38 cellular contexts compared by ENCODE assay signal in the genomic region with DNA sequence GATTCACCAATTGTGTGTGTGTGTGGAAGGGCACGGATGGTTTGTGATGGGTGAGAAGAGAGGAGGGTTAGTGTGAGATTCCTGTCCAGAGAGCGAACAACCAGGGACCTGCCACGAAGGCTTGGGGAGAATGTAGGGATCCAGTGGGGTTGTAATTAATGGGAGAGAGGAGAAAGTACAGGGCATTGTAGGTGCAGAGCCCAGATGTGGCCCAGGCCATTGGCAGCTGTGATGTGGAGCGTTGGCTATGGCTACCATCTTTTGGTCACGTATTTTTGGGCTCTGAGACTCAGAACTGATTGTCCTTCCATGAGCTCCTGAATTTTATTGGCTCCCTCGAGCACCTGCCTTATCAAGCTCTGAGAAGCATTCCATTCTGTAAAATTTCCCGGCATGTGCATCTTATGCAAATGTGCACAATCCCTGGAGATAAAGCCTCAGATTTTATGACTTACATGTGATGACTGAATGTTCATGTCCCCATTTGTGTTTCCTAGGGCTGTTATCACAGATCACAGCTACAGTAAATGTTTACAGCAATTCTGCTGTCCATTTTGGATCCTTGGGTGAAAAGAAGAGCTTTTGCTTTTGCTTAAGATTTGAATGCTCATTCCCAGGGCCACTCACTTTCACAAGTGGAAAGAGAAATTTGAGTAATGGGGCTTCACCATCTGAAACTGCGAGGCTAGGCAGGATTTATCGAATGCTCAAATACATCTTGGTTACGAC. TPM values are rescaled to one million over a fixed set of nuclear protein-coding genes. Genes with fewer than 3 reads are reported as not detected.
"Had no signal": no experiment of that assay in that cellular context is flagged by ENCODE, and none has a peak within 500 bp of the region (broad histone marks: within the 10 kb centered on the region; RNA-seq: fewer than 3 reads in every experiment).

No MANE protein-coding gene starts in this region.

- H3K36me3 ChIP-seq: brain microvascular endothelial cell, SJCRH30, WERI-Rb-1 had no signal

- H3K4me1 ChIP-seq: SJCRH30 had no signal

- DNase-seq: activated CD4-positive, alpha-beta memory T cell treated with anti-CD3 and anti-CD28 coated beads, Interleukin-2, amount 10 ng/mL, durations not matched to agents 7 days and 5 days; activated CD4-positive, alpha-beta T cell treated with anti-CD3 and anti-CD28 coated beads for 1 hour; activated CD4-positive, alpha-beta T cell treated with anti-CD3 and anti-CD28 coated beads for 48 hours; activated CD4-positive, CD25-positive, alpha-beta regulatory T cell; activated effector memory CD4-positive, alpha-beta T cell treated with anti-CD3 and anti-CD28 coated beads, Interleukin-2, amount 50 U/mL, for 16 hours; activated naive CD4-positive, alpha-beta T cell; activated naive CD4-positive, alpha-beta T cell treated with anti-CD3 and anti-CD28 coated beads, Interleukin-2, amount 50 U/mL, for 16 hours; activated naive CD8-positive, alpha-beta T cell treated with anti-CD3 and anti-CD28 coated beads for 36 hours; activated T-cell treated with anti-CD3 and anti-CD28 coated beads, Interleukin-2, amount 50 U/mL, for 1 hour; activated T-cell treated with anti-CD3 and anti-CD28 coated beads, Interleukin-2, amount 50 U/mL, for 72 hours; amniotic stem cell; aorta; brain microvascular endothelial cell; MM.1S; MV-4-11; NCI-H1092; NCI-H1436 treated with DMSO at 0.1 percent for 48 hours; NCI-H1694 treated with DMSO at 0.1 percent for 48 hours; NCI-H2029; NCI-H2171 treated with DMSO at 0.1 percent for 48 hours; NCI-H2227 treated with DMSO at 0.1 percent for 48 hours; NCI-H446; NCI-H510A treated with DMSO at 0.1 percent for 48 hours; NK-92 treated with Interleukin-12 subunit alpha and Interleukin-12 subunit beta, amount 100 ng/mL, for 24 hours; PC-3; Peyer's patch; RPMI8226; SHP77; SJCRH30; T1000; WERI-Rb-1 had no signal

- H3K27ac ChIP-seq: brain microvascular endothelial cell, KMS-11, SJCRH30, SK-N-MC, WERI-Rb-1 had no signal

- H3K9me3 ChIP-seq: Peyer's patch, SJCRH30 had no signal

- H3K9ac ChIP-seq: KMS-11 had no signal

- ATAC-seq: activated T-cell treated with anti-CD3 and anti-CD28 coated beads, Interleukin-2, amount 50 U/mL, for 72 hours; activated T-helper 17 cell treated with anti-CD3 and anti-CD28 coated beads, Interleukin-2, amount 50 U/mL, for 72 hours; PC-3 had no signal

- H3K27me3 ChIP-seq: Peyer's patch, SJCRH30 had no signal

- H3K4me2 ChIP-seq: KMS-11 had no signal

- H3K4me3 ChIP-seq: Peyer's patch, SJCRH30, SK-N-MC had no signal

RNA-seq across cellular contexts. Expression of a gene that starts 33.1 kb away (rescaled TPM):
- total RNA-seq: activated CD4-positive, alpha-beta memory T cell treated with anti-CD3 and anti-CD28 coated beads, Interleukin-2, amount 10 ng/mL, durations not matched to agents 7 days and 5 days; activated CD8-positive, alpha-beta memory T cell treated with anti-CD3 and anti-CD28 coated beads for 36 hours; activated naive CD8-positive, alpha-beta T cell treated with anti-CD3 and anti-CD28 coated beads for 36 hours; activated T-cell treated with anti-CD3 and anti-CD28 coated beads, Interleukin-2, amount 50 U/mL, for 72 hours; activated T-helper 17 cell treated with anti-CD3 and anti-CD28 coated beads, Interleukin-2, amount 50 U/mL, for 72 hours; aorta; LHCN-M2; PC-3; SJCRH30; T-helper 1 cell treated with Interleukin-12 subunit alpha and Interleukin-12 subunit beta and Interleukin-4 antibody, amounts not matched to agents 30 ng/mL and 1 ng/mL, for 36 hours; T-helper 2 cell treated with Interferon-gamma antibody and Interleukin-4, amounts not matched to agents 100 ng/mL and 5 ng/mL, for 36 hours had no signal
